8 cellular contexts compared by ENCODE assay signal in the genomic region with DNA sequence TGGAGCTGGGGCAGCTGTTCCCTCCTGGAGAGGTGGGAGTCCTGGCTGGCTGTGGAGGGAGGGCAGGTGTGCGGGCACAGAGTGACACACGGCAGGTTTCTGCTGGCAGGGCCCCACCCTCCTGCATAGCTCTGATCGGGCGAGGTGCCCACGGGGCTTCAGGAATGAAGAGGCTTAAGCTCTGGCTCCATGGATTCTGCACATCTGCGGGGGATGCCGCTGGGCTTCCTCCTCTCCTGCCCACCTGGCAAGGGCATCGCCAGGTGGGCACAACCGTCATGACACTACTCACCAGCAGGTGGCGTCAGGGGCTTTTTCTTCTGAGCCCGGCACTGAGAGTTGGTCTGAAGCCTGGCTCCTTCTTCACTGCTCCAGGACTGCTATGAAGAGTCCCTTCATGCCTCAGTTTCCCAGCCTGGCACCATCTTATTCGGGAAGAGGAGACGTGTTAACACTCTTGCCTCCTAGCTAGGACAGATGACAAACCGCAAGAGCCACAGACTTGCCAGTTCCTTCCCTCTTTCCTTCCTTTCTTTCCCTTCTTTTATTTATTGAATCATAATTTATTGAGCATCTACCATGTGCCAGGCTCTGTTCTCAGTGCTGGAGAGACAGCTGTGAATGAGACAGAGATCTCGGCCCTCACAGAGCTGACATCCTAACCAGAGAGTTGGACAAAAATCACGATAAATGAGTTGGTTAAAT. TPM values are rescaled to one million over a fixed set of nuclear protein-coding genes. Genes with fewer than 3 reads are reported as not detected.
DNase-seq lines count a peak whose midpoint lies in the region; ATAC-seq and TF ChIP-seq lines count a peak whose summit lies in the region.

No MANE protein-coding gene starts in this region.

- peak; percentile 55 for TF ChIP-seq CTCF in coronary artery (IDR thresholded peaks at IDR 0.05)

- H2BK12ac ChIP-seq in mesenchymal stem cell (ENCODE audit: low read length in 2 of 2), result no peak overlapping the region

- H3K27ac ChIP-seq in coronary artery (no peak overlapping the region), mesenchymal stem cell (ENCODE audit: low read length, poor library complexity, severe bottlenecking) (no peak overlapping the region)

- no peaks in the 10 kb centered on the region for H3K36me3 ChIP-seq in mesenchymal stem cell (ENCODE audit: control insufficient read depth in 1 of 2, insufficient read depth in 2 of 2, low read depth in 1 of 2, low read length in 2 of 2)

- no peak overlapping the region for H3K4me3 ChIP-seq in coronary artery
- H3K4me3 ChIP-seq in mesenchymal stem cell (ENCODE audit: insufficient read depth in 1 of 2, low read depth in 1 of 2, low read length in 2 of 2), result no peak overlapping the region

- 21% methylated on average over 16 of the region's 16 CpGs for WGBS in mesenchymal stem cell

- no peaks in the 10 kb centered on the region for H3K9me3 ChIP-seq in mesenchymal stem cell (ENCODE audit: control insufficient read depth, low read length)

- H3K79me1 ChIP-seq in mesenchymal stem cell (replicated peaks; ENCODE audit: low read length, poor library complexity, severe bottlenecking), result no peaks in the 10 kb centered on the region

- H2BK15ac ChIP-seq in mesenchymal stem cell (ENCODE audit: low read depth, poor library complexity, severe bottlenecking), result no peak overlapping the region

- H3K9ac ChIP-seq in mesenchymal stem cell (ENCODE audit: low read length), result no peak overlapping the region

- DNase-seq in NCI-H524 (lab: John Stamatoyannopoulos, UW) (peak; percentile 9 to 59), NCI-H524 treated with DMSO at 0.1 percent for 48 hours (lab: John Stamatoyannopoulos, UW) (no peak), NCI-H510A (lab: John Stamatoyannopoulos, UW) (peak; percentile 20), coronary artery (ENCODE audit: low spot score) (no peak), mesenchymal stem cell (peak; percentile 41)
- peak; percentile 58 to 61 for DNase-seq in activated CD4-positive, alpha-beta T cell treated with anti-CD3 and anti-CD28 coated beads, Interleukin-2, amount 50 U/mL, for 24 hours (ENCODE audit: low read depth in 1 of 2, low spot score in 1 of 2)
- DNase-seq in stimulated activated CD8-positive, alpha-beta memory T cell treated with anti-CD3 and anti-CD28 coated beads, Interleukin-4, amount 100 ng/mL, for 48 hours, result peak; percentile 90

- no peak overlapping the region for H3K4me2 ChIP-seq in mesenchymal stem cell (ENCODE audit: low read length, poor library complexity, severe bottlenecking)

- H3K23ac ChIP-seq in mesenchymal stem cell (ENCODE audit: low read length in 2 of 2), result no peak overlapping the region

- H3K18ac ChIP-seq in mesenchymal stem cell (ENCODE audit: low read depth in 1 of 2, low read length in 2 of 2), result no peak overlapping the region

- H4K91ac ChIP-seq in mesenchymal stem cell (ENCODE audit: low read length), result no peak overlapping the region

- H3K14ac ChIP-seq in mesenchymal stem cell (ENCODE audit: low read length in 2 of 2), result no peak overlapping the region

- H3K4ac ChIP-seq in mesenchymal stem cell (ENCODE audit: low read depth in 1 of 2, low read length in 2 of 2), result no peak overlapping the region

- peaks cover 0 to 25% of the 10 kb centered on the region in 2 experiments for H3K27me3 ChIP-seq in mesenchymal stem cell (ENCODE audit: control insufficient read depth in 1 of 2, insufficient read depth in 1 of 2, low read length in 2 of 2)

- no peak overlapping the region for H2BK5ac ChIP-seq in mesenchymal stem cell (ENCODE audit: low read depth, low read length, poor library complexity, severe bottlenecking)

- no peak for ATAC-seq in HG02870 (IDR thresholded peaks at IDR 0.05; ENCODE audit: unreplicated experiment)

- no peak overlapping the region for H2AFZ ChIP-seq in mesenchymal stem cell (ENCODE audit: low read depth, low read length)

- H3K4me1 ChIP-seq in mesenchymal stem cell (ENCODE audit: control insufficient read depth, insufficient read depth, low read depth, low read length), result peaks cover 2% of the 10 kb centered on the region

- no peak overlapping the region for H2AK5ac ChIP-seq in mesenchymal stem cell (ENCODE audit: low read length, severe bottlenecking)

- no peak overlapping the region for H2BK120ac ChIP-seq in mesenchymal stem cell (ENCODE audit: low read depth, low read length)

- no peak overlapping the region for H4K8ac ChIP-seq in mesenchymal stem cell (ENCODE audit: low read length)

RNA-seq across cellular contexts. Expression of a gene that starts 15.2 kb away (rescaled TPM):
- 28.8 TPM for polyA plus RNA-seq in mesenchymal stem cell (2013, experiment 1 of 2)
- polyA plus RNA-seq in mesenchymal stem cell (2013, experiment 2 of 2), result 29.4 TPM

RNA-seq across cellular contexts. Expression of a gene that starts 26.2 kb away (rescaled TPM):
- 0.01 TPM for polyA plus RNA-seq in mesenchymal stem cell (2013, experiment 1 of 2)
- polyA plus RNA-seq in mesenchymal stem cell (2013, experiment 2 of 2), result not detected

Comparison
In these comparisons a context has a peak if more than half of its experiments do, and no peak if none do; other contexts are left out.
1. DNase-seq: peak in NCI-H524 (2 of 2), NCI-H510A (single experiment), activated CD4-positive, alpha-beta T cell treated with anti-CD3 and anti-CD28 coated beads, Interleukin-2, amount 50 U/mL, for 24 hours (2 of 2), mesenchymal stem cell (single experiment) and stimulated activated CD8-positive, alpha-beta memory T cell treated with anti-CD3 and anti-CD28 coated beads, Interleukin-4, amount 100 ng/mL, for 48 hours (single experiment); none in NCI-H524 treated with DMSO at 0.1 percent for 48 hours (single experiment) and coronary artery (single experiment).